Comparison of ENCODE assay signal across 30 cellular contexts in genomic region chr6:14281831-14282230, GRCh38.
DNase-seq lines count a peak whose midpoint lies in the region; ATAC-seq, FAIRE-seq and TF ChIP-seq lines count a peak whose summit lies in the region.
"Had no signal": no experiment of that assay in that cellular context is flagged by ENCODE, and none has a peak within 500 bp of the region (broad histone marks: within the 10 kb centered on the region; RNA-seq: fewer than 3 reads in every experiment).

No MANE protein-coding gene starts in this region.

- no peak overlapping the region for H4K8ac ChIP-seq in mesenchymal stem cell (ENCODE audit: low read length)

- TF ChIP-seq RAD21 in HepG2 (CRISPR knock-in tag; IDR thresholded peaks at IDR 0.05), result no peak

- CTCF ChIA-PET in HepG2 (lab: Yijun Ruan, JAX; ENCODE audit: low intra/inter-chr PET ratio, low total read pairs), result no interaction called here

- H2BK15ac ChIP-seq in mesenchymal stem cell (ENCODE audit: low read depth, poor library complexity, severe bottlenecking), result no peak overlapping the region

- BruUV-seq in HepG2 (replicated peaks; lab: Mats Ljungman, UMichigan), result no TSS peak

- H3K36me3 ChIP-seq in HepG2 (replicated peaks in 1 of 2; ENCODE audit: control insufficient read depth in 1 of 2, insufficient read depth in 2 of 2, low read length in 2 of 2) (no peaks in the 10 kb centered on the region), right lobe of liver (no peaks in the 10 kb centered on the region), Peyer's patch (no peaks in the 10 kb centered on the region), mesenchymal stem cell (ENCODE audit: control insufficient read depth in 1 of 2, insufficient read depth in 2 of 2, low read depth in 1 of 2, low read length in 2 of 2) (no peaks in the 10 kb centered on the region)
- H3K36me3 ChIP-seq: SJSA1 had no signal

- no peak overlapping the region for H2BK120ac ChIP-seq in mesenchymal stem cell (ENCODE audit: low read depth, low read length)

- H2BK5ac ChIP-seq in mesenchymal stem cell (ENCODE audit: low read depth, low read length, poor library complexity, severe bottlenecking), result no peak overlapping the region

- ATAC-seq in HepG2 (no peak), right lobe of liver (no peak)
- ATAC-seq: CD8-positive, alpha-beta T cell; HCT116; K562 had no signal

- H3K14ac ChIP-seq in mesenchymal stem cell (ENCODE audit: low read length in 2 of 2), result no peak overlapping the region

- WGBS in HepG2 (ENCODE audit: low lambda C conversion rate), result 52% methylated on average over 7 of the region's 7 CpGs
- WGBS in right lobe of liver (ENCODE audit: insufficient coverage, low coverage, low lambda C conversion rate, missing lambda C conversion rate), result 94% methylated on average over 7 of the region's 7 CpGs
- WGBS in mesenchymal stem cell, result 93% methylated on average over 7 of the region's 7 CpGs

- H2BK12ac ChIP-seq in mesenchymal stem cell (ENCODE audit: low read length in 2 of 2), result no peak overlapping the region

- intact Hi-C loops in HepG2 (cut with micrococcal nuclease; ENCODE audit: unreplicated experiment), result no loop called here
- intact Hi-C loops in right lobe of liver (cut with DNase I), result no loop called here

- peak; percentile 28 for FAIRE-seq in HepG2 (lab: Jason Lieb, UNC)
- FAIRE-seq: GM12891, K562 had no signal

- H3K4me1 ChIP-seq in HepG2 (ENCODE audit: insufficient read depth, low read length), result peaks cover 6% of the 10 kb centered on the region; the same call in 1 of the 2 replicates
- peaks cover 0 to 10% (median 0%) of the 10 kb centered on the region in 4 donors for H3K4me1 ChIP-seq in right lobe of liver
- peaks cover 0 to 7% (median 2%) of the 10 kb centered on the region in 4 donors for H3K4me1 ChIP-seq in Peyer's patch
- H3K4me1 ChIP-seq in mesenchymal stem cell (ENCODE audit: control insufficient read depth, insufficient read depth, low read depth, low read length), result peaks cover 2% of the 10 kb centered on the region
- H3K4me1 ChIP-seq: SJSA1 had no signal

- POLR2A ChIA-PET in HepG2 (lab: Yijun Ruan, JAX), result no interaction called here

- H3K79me2 ChIP-seq in HepG2 (ENCODE audit: insufficient read depth, low read length), result no peaks in the 10 kb centered on the region

- no peak overlapping the region for H3K4me3 ChIP-seq in HepG2 (replicated peaks in 1 of 3; ENCODE audit: insufficient read depth in 1 of 3, low read depth in 2 of 3, low read length in 3 of 3)
- H3K4me3 ChIP-seq in right lobe of liver, result no peak overlapping the region
- H3K4me3 ChIP-seq in Peyer's patch, result no peak overlapping the region
- no peak overlapping the region for H3K4me3 ChIP-seq in mesenchymal stem cell (ENCODE audit: insufficient read depth in 1 of 2, low read depth in 1 of 2, low read length in 2 of 2)
- H3K4me3 ChIP-seq: K562, PC-9, SJSA1 had no signal

- TF ChIP-seq EP300 in HepG2 (IDR thresholded peaks at IDR 0.05; ENCODE audit: low read depth in 2 of 2, low read length in 2 of 2) (no peak), HepG2 (CRISPR knock-in tag; IDR thresholded peaks at IDR 0.05; ENCODE audit: borderline replicate concordance) (no peak)

- DNase-seq in HepG2 (ENCODE audit: low spot score) (no peak), right lobe of liver (no peak), fibroblast of gingiva (ENCODE audit: low read depth) (peak; percentile 35), osteocyte (ENCODE audit: extremely low spot score, unreplicated experiment) (peak; percentile 1), Peyer's patch (no peak), NCI-H1105 (lab: John Stamatoyannopoulos, UW) (no peak), mesenchymal stem cell (no peak)
- DNase-seq: CD8-positive, alpha-beta T cell; DMS79 treated with DMSO at 0.1 percent for 48 hours; GF-D8; GOT3; Kasumi-1; MV-4-11; NCI-H1105 treated with DMSO at 0.1 percent for 48 hours; NCI-H146; NCI-H1930; NCI-H2107; NCI-H524; NCI-H748 treated with DMSO at 0.1 percent for 48 hours; NK-92 treated with Interleukin-12 subunit alpha and Interleukin-12 subunit beta, amount 100 ng/mL, for 24 hours; PC-9; Right ventricle myocardium superior; RPMI8226 had no signal

- H3K4me1 Mint-ChIP-seq in osteocyte (ENCODE audit: unreplicated experiment), result peaks cover 37% of the 10 kb centered on the region

- no peaks in the 10 kb centered on the region for H3K79me1 ChIP-seq in mesenchymal stem cell (replicated peaks; ENCODE audit: low read length, poor library complexity, severe bottlenecking)

- no peak overlapping the region for H3K27ac Mint-ChIP-seq in osteocyte (ENCODE audit: unreplicated experiment)
- H3K27ac Mint-ChIP-seq: CD8-positive, alpha-beta T cell had no signal

- H3K9me3 ChIP-seq in HepG2 (ENCODE audit: low read length) (no peaks in the 10 kb centered on the region), right lobe of liver (no peaks in the 10 kb centered on the region), Peyer's patch (no peaks in the 10 kb centered on the region), mesenchymal stem cell (ENCODE audit: control insufficient read depth, low read length) (peaks cover 9% of the 10 kb centered on the region)

- TF ChIP-seq POLR2A in HepG2 (IDR thresholded peaks at IDR 0.05; ENCODE audit: insufficient read depth in 1 of 2, low read depth in 2 of 2, low read length in 2 of 2), result no peak
- no peak for TF ChIP-seq POLR2A in right lobe of liver (IDR thresholded peaks at IDR 0.05)
- TF ChIP-seq POLR2A in Peyer's patch (IDR thresholded peaks at IDR 0.05), result no peak

- in situ Hi-C loops in HepG2 (cut with HindIII; ENCODE audit: extremely low pct_ligation_motif_present, low pct_unique_long_range_greater_than_20kb), result no loop called here

- no peak overlapping the region for H3K4ac ChIP-seq in mesenchymal stem cell (ENCODE audit: low read depth in 1 of 2, low read length in 2 of 2)

- H3K9ac ChIP-seq in HepG2 (ENCODE audit: insufficient read depth, low read depth, low read length) (no peak overlapping the region), mesenchymal stem cell (ENCODE audit: low read length) (no peak overlapping the region)

- H3K27me3 ChIP-seq in HepG2 (ENCODE audit: control insufficient read depth in 1 of 2, insufficient read depth in 2 of 2, low read length in 2 of 2), result no peaks in the 10 kb centered on the region; a peak in 2 of 5 replicates
- no peaks in the 10 kb centered on the region for H3K27me3 ChIP-seq in right lobe of liver
- no peaks in the 10 kb centered on the region for H3K27me3 ChIP-seq in Peyer's patch
- H3K27me3 ChIP-seq in mesenchymal stem cell (ENCODE audit: control insufficient read depth in 1 of 2, insufficient read depth in 1 of 2, low read length in 2 of 2), result peaks cover 0 to 5% of the 10 kb centered on the region in 2 experiments
- H3K27me3 ChIP-seq: SJSA1 had no signal

- H3K27me3 Mint-ChIP-seq in osteocyte (ENCODE audit: unreplicated experiment), result peaks cover 5% of the 10 kb centered on the region
- H3K27me3 Mint-ChIP-seq: B cell had no signal

- TF ChIP-seq CTCF in HepG2 (CRISPR knock-in tag; IDR thresholded peaks at IDR 0.05) (no peak), right lobe of liver (IDR thresholded peaks at IDR 0.05) (no peak), osteocyte (IDR thresholded peaks at IDR 0.05) (no peak), Peyer's patch (IDR thresholded peaks at IDR 0.05) (no peak)

- H3K36me3 Mint-ChIP-seq in osteocyte (ENCODE audit: unreplicated experiment), result no peaks in the 10 kb centered on the region
- H3K36me3 Mint-ChIP-seq: CD8-positive, alpha-beta T cell had no signal

- H2AFZ ChIP-seq in HepG2 (ENCODE audit: low read length) (no peak overlapping the region), mesenchymal stem cell (ENCODE audit: low read depth, low read length) (no peak overlapping the region)
- H2AFZ ChIP-seq: PC-9 had no signal

- no peak overlapping the region for H4K91ac ChIP-seq in mesenchymal stem cell (ENCODE audit: low read length)

- H3K18ac ChIP-seq in mesenchymal stem cell (ENCODE audit: low read depth in 1 of 2, low read length in 2 of 2), result no peak overlapping the region

- no peaks in the 10 kb centered on the region for H4K20me1 ChIP-seq in HepG2 (ENCODE audit: insufficient read depth, low read length)

- H3K9me3 Mint-ChIP-seq in osteocyte (ENCODE audit: unreplicated experiment), result peaks cover 4% of the 10 kb centered on the region
- H3K9me3 Mint-ChIP-seq: CD8-positive, alpha-beta T cell had no signal

- H3K27ac ChIP-seq in HepG2 (ENCODE audit: extremely low read length, insufficient read depth, low read length) (no peak overlapping the region), right lobe of liver (no peak overlapping the region), Peyer's patch (no peak overlapping the region), mesenchymal stem cell (ENCODE audit: low read length, poor library complexity, severe bottlenecking) (no peak overlapping the region)
- H3K27ac ChIP-seq: 22Rv1, C4-2B, PC-9, SJSA1 had no signal

- no peak overlapping the region for H3K23ac ChIP-seq in mesenchymal stem cell (ENCODE audit: low read length in 2 of 2)

- H3K4me2 ChIP-seq in HepG2 (ENCODE audit: low read depth, low read length), result no peak overlapping the region
- H3K4me2 ChIP-seq in mesenchymal stem cell (ENCODE audit: low read length, poor library complexity, severe bottlenecking), result no peak overlapping the region
- H3K4me2 ChIP-seq: PC-9 had no signal

- H2AK5ac ChIP-seq in mesenchymal stem cell (ENCODE audit: low read length, severe bottlenecking), result no peak overlapping the region

- H3K4me3 Mint-ChIP-seq in osteocyte (ENCODE audit: unreplicated experiment), result no peak overlapping the region
- H3K4me3 Mint-ChIP-seq: B cell; CD8-positive, alpha-beta T cell had no signal

TF ChIP-seq in HepG2, 621 proteins besides CTCF, POLR2A, EP300 and RAD21 (continues in another document):
- no peak for TF ChIP-seq HIC2 (CRISPR knock-in tag; IDR thresholded peaks at IDR 0.05; ENCODE audit: low read depth)

Comparison
In these comparisons a context has a peak if more than half of its experiments do, and no peak if none do; other contexts are left out.
1. DNase-seq: peak in fibroblast of gingiva (single experiment) and osteocyte (single experiment); none in HepG2 (single experiment), right lobe of liver (0 of 3), Peyer's patch (0 of 3), NCI-H1105 (single experiment) and mesenchymal stem cell (single experiment).